In the genomic region with DNA sequence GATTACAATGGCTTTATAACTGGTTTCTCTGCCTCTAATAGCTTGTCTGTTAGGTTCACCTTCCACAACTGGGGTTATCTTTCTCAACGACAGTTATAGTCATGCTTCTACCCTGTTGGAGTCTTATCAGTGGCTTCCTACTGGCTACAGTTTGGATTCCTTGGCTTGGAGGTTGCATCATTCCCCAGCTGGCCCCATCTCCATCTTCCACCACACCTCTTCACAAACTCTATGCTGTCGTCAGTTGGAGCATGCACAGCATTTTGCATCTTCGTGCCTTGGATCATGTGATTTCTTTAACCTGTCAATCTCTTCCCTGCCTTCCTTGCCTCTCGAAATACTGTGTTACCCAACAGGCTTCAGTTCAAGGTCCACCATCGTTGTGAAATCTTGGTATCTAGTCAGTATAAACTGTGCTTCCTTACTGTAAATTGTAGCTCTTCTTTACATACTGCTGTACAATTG, we compare ENCODE assay signal across 24 cellular contexts.
DNase-seq lines count a peak whose midpoint lies in the region; ATAC-seq, FAIRE-seq and TF ChIP-seq lines count a peak whose summit lies in the region.
"Had no signal": no experiment of that assay in that cellular context is flagged by ENCODE, and none has a peak within 500 bp of the region (broad histone marks: within the 10 kb centered on the region; RNA-seq: fewer than 3 reads in every experiment).

No MANE protein-coding gene starts in this region.

- dilution Hi-C loops in mammary epithelial cell (cut with HindIII; ENCODE audit: low sequenced_read_pairs), result no loop called here

- H3K4me3 Mint-ChIP-seq in WTC11, result no peak overlapping the region
- H3K4me3 Mint-ChIP-seq: CD4-positive, alpha-beta memory T cell; GM23338; IgD-negative memory B cell had no signal

- peak; percentile 86 for TF ChIP-seq EP300 in K562 (IDR thresholded peaks at IDR 0.05; ENCODE audit: low read length)

- TF ChIP-seq CTCF in K562 (IDR thresholded peaks at IDR 0.05 in 2 of 3, conservative IDR thresholded peaks at IDR 0.05 in 1 of 3; ENCODE audit: insufficient read depth in 2 of 3, low read depth in 1 of 3, low read length in 3 of 3) (no peak), mammary epithelial cell (conservative IDR thresholded peaks at IDR 0.05 in 1 of 2, IDR thresholded peaks at IDR 0.05 in 1 of 2; ENCODE audit: extremely low read depth in 1 of 2, insufficient read depth in 1 of 2, low read depth in 1 of 2, low read length in 2 of 2) (no peak), WTC11 (IDR thresholded peaks at IDR 0.05) (no peak)

- POLR2A ChIA-PET in K562 (lab: Yijun Ruan, JAX), result interaction anchor here (0.6 kb wide), 1 partner anchor 1429 kb away, joined by 3 read pairs; no protein-coding TSS in a partner anchor
- POLR2A ChIA-PET in WTC11 (lab: Charles Lee), result no interaction called here

- no peak overlapping the region for H3K27ac ChIP-seq in K562 (ENCODE audit: extremely low read depth, low read depth, low read length)
- no peak overlapping the region for H3K27ac ChIP-seq in mammary epithelial cell (ENCODE audit: insufficient read depth, low read depth, low read length)
- H3K27ac ChIP-seq: PC-9, SJSA1 had no signal

- H3K4me1 ChIP-seq in K562 (replicated peaks in 1 of 2; ENCODE audit: control insufficient read depth in 2 of 2, insufficient read depth in 2 of 2, low read length in 2 of 2) (no peaks in the 10 kb centered on the region), mammary epithelial cell (ENCODE audit: insufficient read depth, low read length) (no peaks in the 10 kb centered on the region)
- H3K4me1 ChIP-seq: SJSA1 had no signal

- H4K20me1 ChIP-seq in K562 (replicated peaks; ENCODE audit: control insufficient read depth, insufficient read depth, low read length), result no peaks in the 10 kb centered on the region
- H4K20me1 ChIP-seq in mammary epithelial cell (ENCODE audit: insufficient read depth, low read length), result no peaks in the 10 kb centered on the region

- no peak overlapping the region for H3K27ac Mint-ChIP-seq in WTC11
- H3K27ac Mint-ChIP-seq: CD4-positive, alpha-beta memory T cell; GM23338; IgD-negative memory B cell had no signal

- TF ChIP-seq RAD21 in K562 (CRISPR knock-in tag; conservative IDR thresholded peaks at IDR 0.05 in 1 of 2, IDR thresholded peaks at IDR 0.05 in 1 of 2), result no peak

- no peak for FAIRE-seq in K562 (lab: Jason Lieb, UNC)
- FAIRE-seq: GM12878 had no signal

- no peak for TF ChIP-seq POLR2A in K562 (conservative IDR thresholded peaks at IDR 0.05)

- H3K9me3 Mint-ChIP-seq in WTC11, result no peaks in the 10 kb centered on the region
- H3K9me3 Mint-ChIP-seq: CD4-positive, alpha-beta memory T cell; GM23338; IgD-negative memory B cell had no signal

- H3K9me1 ChIP-seq in K562 (ENCODE audit: control insufficient read depth, insufficient read depth, low read length), result no peaks in the 10 kb centered on the region

- H3K4me1 Mint-ChIP-seq in WTC11, result peaks cover 12% of the 10 kb centered on the region
- H3K4me1 Mint-ChIP-seq: CD4-positive, alpha-beta memory T cell; IgD-negative memory B cell had no signal

- H3K36me3 ChIP-seq in K562 (ENCODE audit: control insufficient read depth, insufficient read depth, low read length) (no peaks in the 10 kb centered on the region), mammary epithelial cell (ENCODE audit: insufficient read depth, low read length) (no peaks in the 10 kb centered on the region)
- H3K36me3 ChIP-seq: SJSA1 had no signal

- H3K4me2 ChIP-seq in K562 (ENCODE audit: insufficient read depth, low read length), result peak overlapping the region; percentile 0; the same call in 1 of the 2 replicates
- H3K4me2 ChIP-seq in mammary epithelial cell (ENCODE audit: insufficient read depth, low read depth, low read length), result no peak overlapping the region
- H3K4me2 ChIP-seq: GM23338, PC-9 had no signal

- no peaks in the 10 kb centered on the region for H3K9me3 ChIP-seq in K562 (replicated peaks; ENCODE audit: control insufficient read depth, insufficient read depth, low read depth, low read length)
- no peaks in the 10 kb centered on the region for H3K9me3 ChIP-seq in mammary epithelial cell (replicated peaks; ENCODE audit: insufficient read depth, low read length)
- H3K9me3 ChIP-seq: SJSA1 had no signal

- H3K4me3 ChIP-seq in K562 (no peak overlapping the region), mammary epithelial cell (replicated peaks in 1 of 3; ENCODE audit: insufficient read depth in 1 of 3, low read depth in 2 of 3, low read length in 3 of 3) (no peak overlapping the region)
- H3K4me3 ChIP-seq: GM12878, GM23338, PC-9, SJSA1 had no signal

- 0% methylated on average over 5 of the region's 5 CpGs for WGBS in K562 (ENCODE audit: insufficient coverage, low coverage, missing lambda C conversion rate)
- 59% methylated on average over 5 of the region's 5 CpGs for WGBS in mammary epithelial cell (ENCODE audit: low coverage, missing lambda C conversion rate)

- H3K9ac ChIP-seq in K562 (ENCODE audit: insufficient read depth in 1 of 2, low read depth in 2 of 2, low read length in 2 of 2) (no peak overlapping the region), mammary epithelial cell (ENCODE audit: insufficient read depth, low read length) (no peak overlapping the region)

- peaks cover 0 to 6% of the 10 kb centered on the region in 2 experiments; a peak in 1 of 5 replicates for H3K27me3 ChIP-seq in K562 (ENCODE audit: control insufficient read depth in 2 of 2, insufficient read depth in 2 of 2, low read length in 2 of 2)
- peaks cover 2% of the 10 kb centered on the region for H3K27me3 ChIP-seq in mammary epithelial cell (ENCODE audit: insufficient read depth, low read length)
- H3K27me3 ChIP-seq: SJSA1 had no signal

- no TSS peak for BruUV-seq in K562 (replicated peaks; lab: Mats Ljungman, UMichigan)
- BruUV-seq in mammary epithelial cell (replicated peaks; lab: Mats Ljungman, UMichigan), result no TSS peak

- CTCF ChIA-PET in K562 (lab: Yijun Ruan, JAX; ENCODE audit: low intra/inter-chr PET ratio) (no interaction called here), mammary epithelial cell (lab: Charles Lee; ENCODE audit: low non-redundant PET) (no interaction called here), WTC11 (lab: Charles Lee) (interaction anchor here (0.6 to 1.6 kb wide), 3 partner anchors 11 to 349 kb away, joined by 3 to 6 read pairs (median 3); no protein-coding TSS in a partner anchor)

- no peaks in the 10 kb centered on the region for H3K36me3 Mint-ChIP-seq in WTC11
- H3K36me3 Mint-ChIP-seq: CD4-positive, alpha-beta memory T cell had no signal

- H3K27me3 Mint-ChIP-seq in WTC11 (ENCODE audit: low read depth), result peaks cover 5% of the 10 kb centered on the region; the same call in 1 of the 2 replicates

- DNase-seq in NOMO-1 treated with DMSO at 0.1 percent for 48 hours (lab: John Stamatoyannopoulos, UW; ENCODE audit: unreplicated experiment) (peak; percentile 82), K562 (ENCODE audit: extremely low read depth in 1 of 4, low spot score in 3 of 4) (peak in 2 of 4 experiments; percentile 10 to 16), left lobe of liver (ENCODE audit: low spot score) (no peak), mammary epithelial cell (no peak), WTC11 (ENCODE audit: low spot score) (no peak)
- DNase-seq: C1 segment of cervical spinal cord; CD4-positive, alpha-beta memory T cell; COR-L47; DMS79; EL; GDM1; HCEC 1CT; NCI-H2029; NCI-H446; NCI-H524 treated with DMSO at 0.1 percent for 48 hours; PC-9; Right ventricle myocardium superior; RPMI8226 had no signal

- ATAC-seq in K562 (peak; percentile 92), left lobe of liver (peak; percentile 67), HG02840 (IDR thresholded peaks at IDR 0.05; ENCODE audit: low FRiP score, unreplicated experiment) (no peak), HG03139 (IDR thresholded peaks at IDR 0.05; ENCODE audit: unreplicated experiment) (no peak), WTC11 (no peak)
- ATAC-seq: GM12878, GM23338 had no signal

- in situ Hi-C loops in K562 (cut with MboI), result no loop called here
- in situ Hi-C loops in mammary epithelial cell (cut with MboI; ENCODE audit: low sequenced_read_pairs in 2 of 2), result no loop called here

- intact Hi-C loops in K562 (cut with micrococcal nuclease), result no loop called here
- intact Hi-C loops in mammary epithelial cell (cut with micrococcal nuclease), result no loop called here

- H3K79me2 ChIP-seq in K562 (ENCODE audit: control insufficient read depth, insufficient read depth, low read length) (no peaks in the 10 kb centered on the region), mammary epithelial cell (ENCODE audit: insufficient read depth, low read length) (no peaks in the 10 kb centered on the region)

- H2AFZ ChIP-seq in K562 (ENCODE audit: low read depth, low read length) (no peak overlapping the region), mammary epithelial cell (ENCODE audit: low read depth, low read length) (no peak overlapping the region)
- H2AFZ ChIP-seq: GM23338, PC-9 had no signal

TF ChIP-seq in K562, 482 proteins besides CTCF, POLR2A, EP300 and RAD21 (continues in another document):
- TF ChIP-seq BDP1 (IDR thresholded peaks at IDR 0.05; ENCODE audit: insufficient read depth, insufficient read length), result no peak
- TF ChIP-seq, protein P1, sequence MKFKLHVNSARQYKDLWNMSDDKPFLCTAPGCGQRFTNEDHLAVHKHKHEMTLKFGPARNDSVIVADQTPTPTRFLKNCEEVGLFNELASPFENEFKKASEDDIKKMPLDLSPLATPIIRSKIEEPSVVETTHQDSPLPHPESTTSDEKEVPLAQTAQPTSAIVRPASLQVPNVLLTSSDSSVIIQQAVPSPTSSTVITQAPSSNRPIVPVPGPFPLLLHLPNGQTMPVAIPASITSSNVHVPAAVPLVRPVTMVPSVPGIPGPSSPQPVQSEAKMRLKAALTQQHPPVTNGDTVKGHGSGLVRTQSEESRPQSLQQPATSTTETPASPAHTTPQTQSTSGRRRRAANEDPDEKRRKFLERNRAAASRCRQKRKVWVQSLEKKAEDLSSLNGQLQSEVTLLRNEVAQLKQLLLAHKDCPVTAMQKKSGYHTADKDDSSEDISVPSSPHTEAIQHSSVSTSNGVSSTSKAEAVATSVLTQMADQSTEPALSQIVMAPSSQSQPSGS (CRISPR knock-in tag; IDR thresholded peaks at IDR 0.05), result no peak

TF ChIP-seq in WTC11, 78 proteins besides CTCF, POLR2A, EP300 and RAD21 (continues in another document):
- TF ChIP-seq CREB1 (CRISPR knock-in tag; IDR thresholded peaks at IDR 0.05), result no peak
- TF ChIP-seq TCF7 (CRISPR knock-in tag; IDR thresholded peaks at IDR 0.05; ENCODE audit: low read depth), result no peak
- TF ChIP-seq TEAD1 (CRISPR knock-in tag; IDR thresholded peaks at IDR 0.05), result no peak
- TF ChIP-seq, protein P2, sequence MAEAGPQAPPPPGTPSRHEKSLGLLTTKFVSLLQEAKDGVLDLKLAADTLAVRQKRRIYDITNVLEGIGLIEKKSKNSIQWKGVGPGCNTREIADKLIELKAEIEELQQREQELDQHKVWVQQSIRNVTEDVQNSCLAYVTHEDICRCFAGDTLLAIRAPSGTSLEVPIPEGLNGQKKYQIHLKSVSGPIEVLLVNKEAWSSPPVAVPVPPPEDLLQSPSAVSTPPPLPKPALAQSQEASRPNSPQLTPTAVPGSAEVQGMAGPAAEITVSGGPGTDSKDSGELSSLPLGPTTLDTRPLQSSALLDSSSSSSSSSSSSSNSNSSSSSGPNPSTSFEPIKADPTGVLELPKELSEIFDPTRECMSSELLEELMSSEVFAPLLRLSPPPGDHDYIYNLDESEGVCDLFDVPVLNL (CRISPR knock-in tag; IDR thresholded peaks at IDR 0.05; ENCODE audit: borderline replicate concordance, low read depth), result no peak
- no peak for TF ChIP-seq ZNF671 (CRISPR knock-in tag; IDR thresholded peaks at IDR 0.05)
- no peak for TF ChIP-seq GRHL2 (CRISPR knock-in tag; IDR thresholded peaks at IDR 0.05; ENCODE audit: insufficient replicate concordance, severe bottlenecking)

Comparison
In these comparisons a context has a peak if more than half of its experiments do, and no peak if none do; other contexts are left out.
1. ATAC-seq: peak in K562 (single experiment) and left lobe of liver (single experiment); none in HG02840 (single experiment), HG03139 (single experiment) and WTC11 (single experiment).